ENCODE assay signal across 8 cellular contexts in the genomic region with DNA sequence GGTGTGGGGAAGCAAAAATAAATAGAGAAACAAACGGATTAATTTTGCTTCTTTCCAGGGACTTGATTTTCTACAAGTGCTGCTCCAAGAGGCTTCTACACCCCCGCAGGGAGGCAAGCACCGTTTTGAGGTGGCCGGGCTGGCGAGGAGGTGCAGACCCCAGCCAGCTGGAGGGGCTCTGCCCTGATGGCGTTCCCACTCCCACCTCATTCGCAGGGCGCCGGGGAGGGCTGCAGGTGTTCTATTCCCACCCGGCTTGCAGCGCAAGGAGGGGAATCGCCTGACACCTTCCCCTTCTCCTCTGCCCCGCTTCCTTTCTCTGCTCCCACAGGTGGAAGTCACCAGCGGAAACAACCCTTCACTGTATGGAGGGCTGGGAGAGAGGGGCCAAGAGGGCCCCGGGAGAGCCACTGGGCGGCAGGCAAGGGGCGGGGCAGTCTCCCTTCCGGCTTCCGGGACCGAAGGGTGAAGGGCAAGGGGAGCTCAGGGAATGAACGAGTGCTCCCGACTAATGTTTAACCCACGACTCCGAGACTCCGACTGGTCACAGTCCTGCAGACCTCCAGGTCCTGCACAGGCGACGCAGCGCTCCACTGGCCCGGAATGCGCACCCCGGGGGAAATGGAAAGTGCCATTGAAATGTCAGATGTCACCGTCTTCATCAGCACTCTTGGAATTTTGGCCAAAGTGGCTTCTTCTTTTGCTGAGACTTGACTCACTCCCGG. TPM values are rescaled to one million over a fixed set of nuclear protein-coding genes. Genes with fewer than 3 reads are reported as not detected.
DNase-seq lines count a peak whose midpoint lies in the region; ATAC-seq, FAIRE-seq and TF ChIP-seq lines count a peak whose summit lies in the region.

No MANE protein-coding gene starts in this region.

- POLR2A ChIA-PET in A549 (lab: Yijun Ruan, JAX) = interaction anchor here (1.2 to 2.1 kb wide), 3 partner anchors 184 to 461 kb away, joined by 4 to 12 read pairs (median 7); a partner anchor contains a TSS

- CTCF ChIA-PET in A549 (lab: Yijun Ruan, JAX) = interaction anchor here (0.6 to 18.9 kb wide), 42 partner anchors 9 to 752 kb away, joined by 3 to 352 read pairs (median 5); a partner anchor contains a TSS

- intact Hi-C loops in head of caudate nucleus (cut with DNase I) (loop anchor here (2.0 kb wide), 1 partner anchor 211 kb away; no protein-coding TSS in a partner anchor), posterior cingulate gyrus (cut with DNase I) (loop anchor here (1.0 kb wide), 2 partner anchors 183 to 211 kb away; a partner anchor contains a TSS)

- TF ChIP-seq EP300 in A549 (IDR thresholded peaks at IDR 0.05) = no peak

- TF ChIP-seq POLR2A in A549 (IDR thresholded peaks at IDR 0.05; ENCODE audit: low read length) (peak; percentile 60), GM15510 (IDR thresholded peaks at IDR 0.05; ENCODE audit: borderline replicate concordance, extremely low read depth, insufficient read length) (peak; percentile 31)

- TF ChIP-seq CTCF in A549 (IDR thresholded peaks at IDR 0.05) (no peak), omental fat pad (IDR thresholded peaks at IDR 0.05) (no peak)

- peak overlapping the region; percentile 77 for H3K4me3 ChIP-seq in A549

- TF ChIP-seq RAD21 in A549 (conservative IDR thresholded peaks at IDR 0.05 in 1 of 2, IDR thresholded peaks at IDR 0.05 in 1 of 2) = no peak

- no peak for FAIRE-seq in A549 (lab: Jason Lieb, UNC)

- H3K27ac ChIP-seq in A549 = peak overlapping the region; percentile 94 to 98

- DNase-seq in A549 (ENCODE audit: low read depth in 1 of 2, low spot score in 1 of 2) = peak; percentile 41 to 58
- peak; percentile 85 for DNase-seq in NCI-H526 treated with DMSO at 0.1 percent for 48 hours (lab: John Stamatoyannopoulos, UW)
- DNase-seq in activated T-helper 9 cell treated with anti-CD3 and anti-CD28 coated beads, Interleukin-2, amount 50 U/mL, for 16 hours (ENCODE audit: low read depth) = peak; percentile 16
- peak in 39 of 42 donors; percentile 20 to 73 (median 53) for DNase-seq in head of caudate nucleus
- peak in 7 of 10 donors; percentile 28 to 88 (median 50) for DNase-seq in posterior cingulate gyrus
- DNase-seq in omental fat pad (ENCODE audit: low spot score) = no peak

- H3K4me2 ChIP-seq in A549 = peak overlapping the region; percentile 81

- H3K4me1 ChIP-seq in A549 = peaks cover 52% of the 10 kb centered on the region

- ATAC-seq in A549 = peak; percentile 56 to 68
- ATAC-seq in HG02870 (IDR thresholded peaks at IDR 0.05; ENCODE audit: unreplicated experiment) = peak; percentile 38
- ATAC-seq in omental fat pad (ENCODE audit: low FRiP score) = no peak

- H3K9me3 ChIP-seq in A549 = no peaks in the 10 kb centered on the region

- WGBS in A549 (ENCODE audit: missing lambda C conversion rate) = 34% methylated on average over 32 of the region's 33 CpGs

TF ChIP-seq in A549, 52 proteins besides CTCF, POLR2A, EP300 and RAD21:
- TF ChIP-seq, protein P1, sequence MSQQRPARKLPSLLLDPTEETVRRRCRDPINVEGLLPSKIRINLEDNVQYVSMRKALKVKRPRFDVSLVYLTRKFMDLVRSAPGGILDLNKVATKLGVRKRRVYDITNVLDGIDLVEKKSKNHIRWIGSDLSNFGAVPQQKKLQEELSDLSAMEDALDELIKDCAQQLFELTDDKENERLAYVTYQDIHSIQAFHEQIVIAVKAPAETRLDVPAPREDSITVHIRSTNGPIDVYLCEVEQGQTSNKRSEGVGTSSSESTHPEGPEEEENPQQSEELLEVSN (IDR thresholded peaks at IDR 0.05; ENCODE audit: borderline replicate concordance, low read depth) = 0 out of 2 replicates have a peak, but pooled peaks have one; percentile 31
- TF ChIP-seq JUNB (IDR thresholded peaks at IDR 0.05) = no peak

RNA-seq across cellular contexts. Expression of a gene that starts 29.1 kb away (rescaled TPM):
- polyA plus RNA-seq in A549 (2011; rRNA removed) (not detected in 2 replicates), A549 (2017; fragmentation: RNase III; extraction: RNeasy Plus Mini Kit Qiagen cat#74134 plus additional on column Dnase treatment) (0.05 TPM in 1 of 3 replicates, not detected in the others)
- 0.03 and 0.06 TPM in 2 replicates for polyA plus RNA-seq in A549 (2012; cell fraction: cytosol; rRNA removed)
- polyA plus RNA-seq in A549 (2012; cell fraction: nucleus; rRNA removed) = 0.05 TPM in 1 of 2 replicates, not detected in the other
- polyA minus RNA-seq in A549 (2011; rRNA and poly(A)+ RNA removed) = 0.19 TPM in 1 of 2 replicates, not detected in the other
- total RNA-seq in omental fat pad = not detected

RNA-seq across cellular contexts. Expression of a gene that starts 45.2 kb away (rescaled TPM):
- polyA plus RNA-seq in A549 (2011; rRNA removed) (not detected in 2 replicates), A549 (2017; fragmentation: RNase III; extraction: RNeasy Plus Mini Kit Qiagen cat#74134 plus additional on column Dnase treatment) (not detected in 3 replicates)
- polyA plus RNA-seq in A549 (2012; cell fraction: cytosol; rRNA removed) = not detected in 2 replicates
- not detected in 2 replicates for polyA plus RNA-seq in A549 (2012; cell fraction: nucleus; rRNA removed)
- not detected in 2 replicates for polyA minus RNA-seq in A549 (2011; rRNA and poly(A)+ RNA removed)
- not detected for total RNA-seq in omental fat pad
